ENCODE assay signal across 23 cellular contexts in the genomic region with DNA sequence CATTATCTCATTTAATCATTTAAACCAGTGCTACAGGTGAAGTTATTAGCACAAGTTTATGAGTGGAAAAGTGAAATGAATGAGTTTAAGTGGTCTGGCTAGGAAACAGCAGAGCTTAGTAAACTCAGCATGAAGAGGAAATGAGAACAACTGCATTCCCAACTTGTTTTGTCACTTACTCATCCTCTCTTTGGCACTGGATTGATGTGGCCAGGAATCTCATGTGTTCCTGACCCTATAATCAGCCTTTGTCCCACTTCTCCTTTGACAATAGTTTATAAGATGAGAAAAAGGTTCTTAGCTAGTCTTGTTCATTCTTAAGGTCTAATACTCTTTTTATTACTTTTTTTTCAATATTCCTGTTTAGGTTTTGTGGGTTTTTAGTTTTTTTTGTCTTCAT.
DNase-seq lines count a peak whose midpoint lies in the region; FAIRE-seq and TF ChIP-seq lines count a peak whose summit lies in the region.
"Had no signal": no experiment of that assay in that cellular context is flagged by ENCODE, and none has a peak within 500 bp of the region (broad histone marks: within the 10 kb centered on the region; RNA-seq: fewer than 3 reads in every experiment).

No MANE protein-coding gene starts in this region.

- dilution Hi-C loops in keratinocyte (cut with MboI; ENCODE audit: extremely low pct_ligation_motif_present, low sequenced_read_pairs) = no loop called here

- no peaks in the 10 kb centered on the region for H3K79me2 ChIP-seq in keratinocyte (ENCODE audit: control insufficient read depth, insufficient read depth, low read length)

- H3K4me1 ChIP-seq in keratinocyte (ENCODE audit: control insufficient read depth, extremely low read depth, insufficient read depth, low read length) (peaks cover 35% of the 10 kb centered on the region), uterus (no peaks in the 10 kb centered on the region)
- H3K4me1 ChIP-seq: colonic mucosa, left lung, vagina had no signal

- DNase-seq in AG10803 (ENCODE audit: low read depth) (peak; percentile 60), HFFc6 (peak; percentile 72), brain microvascular endothelial cell (peak; percentile 37), keratinocyte (ENCODE audit: low read depth, low spot score) (peak; percentile 13), anterior cingulate cortex (lab: John Stamatoyannopoulos, UW) (no peak), ecto neural progenitor cell (ENCODE audit: low spot score) (no peak), T-helper 2 cell (no peak), uterus (no peak)
- DNase-seq: activated CD4-positive, alpha-beta T cell treated with anti-CD3 and anti-CD28 coated beads, Interleukin-2, amount 50 U/mL, for 1 hour; activated T-cell treated with anti-CD3 and anti-CD28 coated beads, Interleukin-2, amount 50 U/mL, for 4 hours; AML-193; colonic mucosa; erythroblast; hypothalamus; Kasumi-1; left lung; NCI-H1694 treated with DMSO at 0.1 percent for 48 hours; posterior cingulate gyrus; stimulated activated CD4-positive, alpha-beta T cell treated with anti-CD3 and anti-CD28 coated beads, Interleukin-12 subunit alpha, Interleukin-12 subunit beta, amount 100 ng/mL, for 4 hours had no signal

- H3K27me3 ChIP-seq in brain microvascular endothelial cell (replicated peaks) (no peaks in the 10 kb centered on the region), keratinocyte (ENCODE audit: control insufficient read depth, extremely low read depth, insufficient read depth, low read length) (no peaks in the 10 kb centered on the region), uterus (no peaks in the 10 kb centered on the region)
- H3K27me3 ChIP-seq: colonic mucosa, left lung, vagina had no signal

- H3K9ac ChIP-seq in keratinocyte (ENCODE audit: control insufficient read depth, extremely low read depth, insufficient read depth, low read length) = no peak overlapping the region

- TF ChIP-seq POLR2A in uterus (IDR thresholded peaks at IDR 0.05) = no peak

- in situ Hi-C loops in brain microvascular endothelial cell (cut with HindIII; ENCODE audit: low pct_ligation_motif_present, low sequenced_read_pairs) = no loop called here

- no peak overlapping the region for H3K4me2 ChIP-seq in keratinocyte (ENCODE audit: control insufficient read depth, extremely low read depth, insufficient read depth, low read depth, low read length)

- H3K27me3 Mint-ChIP-seq in HFFc6 (ENCODE audit: insufficient read depth) = peaks cover 3% of the 10 kb centered on the region; the same call in 1 of the 2 replicates
- H3K27me3 Mint-ChIP-seq: stimulated activated naive CD8-positive, alpha-beta T cell treated with anti-CD3 and anti-CD28 coated beads, Interleukin-15, Interleukin-2, amounts not matched to agents 100 ng/mL and 50 ng/mL, for 24 hours had no signal

- no peak overlapping the region for H2AFZ ChIP-seq in keratinocyte (ENCODE audit: control insufficient read depth, low read length)

- peak overlapping the region; percentile 1; the same call in 1 of the 2 replicates for H3K4me3 Mint-ChIP-seq in HFFc6
- H3K4me3 Mint-ChIP-seq: activated T-cell treated with anti-CD3 and anti-CD28 coated beads, Interleukin-2, amount 50 U/mL, for 4 hours; stimulated activated naive CD8-positive, alpha-beta T cell treated with anti-CD3 and anti-CD28 coated beads, Interleukin-15, Interleukin-2, amounts not matched to agents 100 ng/mL and 50 ng/mL, for 24 hours had no signal

- intact Hi-C loops in uterus (cut with DNase I; ENCODE audit: low total_unique reads) = no loop called here

- H3K27ac Mint-ChIP-seq in HFFc6 = peak overlapping the region; percentile 91
- H3K27ac Mint-ChIP-seq: stimulated activated naive CD8-positive, alpha-beta T cell treated with anti-CD3 and anti-CD28 coated beads, Interleukin-15, Interleukin-2, amounts not matched to agents 100 ng/mL and 50 ng/mL, for 24 hours had no signal

- peak; percentile 53 for FAIRE-seq in keratinocyte (lab: Jason Lieb, UNC)
- FAIRE-seq: TTC549 had no signal

- H3K27ac ChIP-seq in brain microvascular endothelial cell (no peak overlapping the region), keratinocyte (ENCODE audit: control insufficient read depth, insufficient read depth, low read length) (no peak overlapping the region), uterus (no peak overlapping the region)
- H3K27ac ChIP-seq: colonic mucosa, left lung, SK-N-MC, vagina had no signal

- no peaks in the 10 kb centered on the region for H3K9me3 ChIP-seq in keratinocyte (ENCODE audit: control insufficient read depth, low read depth, low read length)
- no peaks in the 10 kb centered on the region for H3K9me3 ChIP-seq in uterus
- H3K9me3 ChIP-seq: colonic mucosa, left lung, vagina had no signal

- TF ChIP-seq CTCF in AG10803 (conservative IDR thresholded peaks at IDR 0.05; ENCODE audit: low read length) (no peak), HFFc6 (IDR thresholded peaks at IDR 0.05) (no peak), brain microvascular endothelial cell (IDR thresholded peaks at IDR 0.05; ENCODE audit: low read depth, low read length, missing control alignments) (no peak), keratinocyte (optimal IDR thresholded peaks at IDR 0.05 in 1 of 3, IDR thresholded peaks at IDR 0.05 in 1 of 3, conservative IDR thresholded peaks at IDR 0.05 in 1 of 3; ENCODE audit: extremely low read depth in 1 of 3, insufficient read depth in 2 of 3, low read length in 3 of 3) (no peak), uterus (IDR thresholded peaks at IDR 0.05) (no peak)

- H3K4me3 ChIP-seq in AG10803 (ENCODE audit: low read length) = no peak overlapping the region
- H3K4me3 ChIP-seq in brain microvascular endothelial cell (ENCODE audit: low read depth, low read length) = no peak overlapping the region
- H3K4me3 ChIP-seq in keratinocyte (ENCODE audit: control insufficient read depth in 2 of 3, extremely low read depth in 1 of 3, insufficient read depth in 2 of 3, low read depth in 1 of 3, low read length in 3 of 3) = no peak overlapping the region
- no peak overlapping the region for H3K4me3 ChIP-seq in uterus
- H3K4me3 ChIP-seq: colonic mucosa, left lung, SK-N-MC, vagina had no signal

- no peaks in the 10 kb centered on the region for H4K20me1 ChIP-seq in keratinocyte (ENCODE audit: control insufficient read depth, extremely low read depth, insufficient read depth, low read length)

- H3K36me3 ChIP-seq in brain microvascular endothelial cell (replicated peaks) = no peaks in the 10 kb centered on the region
- H3K36me3 ChIP-seq in keratinocyte (ENCODE audit: control insufficient read depth in 2 of 2, extremely low read depth in 1 of 2, insufficient read depth in 2 of 2, low read length in 2 of 2) = no peaks in the 10 kb centered on the region
- H3K36me3 ChIP-seq in uterus = no peaks in the 10 kb centered on the region
- H3K36me3 ChIP-seq: colonic mucosa, left lung, vagina had no signal

- peaks cover 92% of the 10 kb centered on the region for H3K4me1 Mint-ChIP-seq in HFFc6 (ENCODE audit: low read depth)

- peaks cover 14% of the 10 kb centered on the region for H3K9me3 Mint-ChIP-seq in HFFc6
- H3K9me3 Mint-ChIP-seq: activated T-cell treated with anti-CD3 and anti-CD28 coated beads, Interleukin-2, amount 50 U/mL, for 4 hours; stimulated activated naive CD8-positive, alpha-beta T cell treated with anti-CD3 and anti-CD28 coated beads, Interleukin-15, Interleukin-2, amounts not matched to agents 100 ng/mL and 50 ng/mL, for 24 hours had no signal

- no peaks in the 10 kb centered on the region for H3K9me1 ChIP-seq in keratinocyte (ENCODE audit: control insufficient read depth, extremely low read depth, insufficient read depth, low read length)

- peaks cover 45% of the 10 kb centered on the region for H3K36me3 Mint-ChIP-seq in HFFc6 (ENCODE audit: low read depth)

Comparison
In these comparisons a context has a peak if more than half of its experiments do, and no peak if none do; other contexts are left out.
1. DNase-seq: peak in AG10803 (single experiment), HFFc6 (single experiment), brain microvascular endothelial cell (single experiment) and keratinocyte (single experiment); none in anterior cingulate cortex (0 of 58), ecto neural progenitor cell (single experiment), T-helper 2 cell (0 of 5) and uterus (0 of 2).